1 cellular context compared by ENCODE assay signal in genomic region chr5:180352116-180352975, GRCh38.
TF ChIP-seq lines count a peak whose summit lies in the region.

No MANE protein-coding gene starts in this region.

TF ChIP-seq in H1, 55 proteins besides CTCF, POLR2A, EP300 and RAD21:
- TF ChIP-seq, protein P1, sequence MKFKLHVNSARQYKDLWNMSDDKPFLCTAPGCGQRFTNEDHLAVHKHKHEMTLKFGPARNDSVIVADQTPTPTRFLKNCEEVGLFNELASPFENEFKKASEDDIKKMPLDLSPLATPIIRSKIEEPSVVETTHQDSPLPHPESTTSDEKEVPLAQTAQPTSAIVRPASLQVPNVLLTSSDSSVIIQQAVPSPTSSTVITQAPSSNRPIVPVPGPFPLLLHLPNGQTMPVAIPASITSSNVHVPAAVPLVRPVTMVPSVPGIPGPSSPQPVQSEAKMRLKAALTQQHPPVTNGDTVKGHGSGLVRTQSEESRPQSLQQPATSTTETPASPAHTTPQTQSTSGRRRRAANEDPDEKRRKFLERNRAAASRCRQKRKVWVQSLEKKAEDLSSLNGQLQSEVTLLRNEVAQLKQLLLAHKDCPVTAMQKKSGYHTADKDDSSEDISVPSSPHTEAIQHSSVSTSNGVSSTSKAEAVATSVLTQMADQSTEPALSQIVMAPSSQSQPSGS (IDR thresholded peaks at IDR 0.05; ENCODE audit: low read length), result no peak
- TF ChIP-seq RBBP5 (IDR thresholded peaks at IDR 0.05; ENCODE audit: borderline replicate concordance, low read depth, low read length), result peak; percentile 14; the same call in 1 of the 2 replicates
